In the genomic region with DNA sequence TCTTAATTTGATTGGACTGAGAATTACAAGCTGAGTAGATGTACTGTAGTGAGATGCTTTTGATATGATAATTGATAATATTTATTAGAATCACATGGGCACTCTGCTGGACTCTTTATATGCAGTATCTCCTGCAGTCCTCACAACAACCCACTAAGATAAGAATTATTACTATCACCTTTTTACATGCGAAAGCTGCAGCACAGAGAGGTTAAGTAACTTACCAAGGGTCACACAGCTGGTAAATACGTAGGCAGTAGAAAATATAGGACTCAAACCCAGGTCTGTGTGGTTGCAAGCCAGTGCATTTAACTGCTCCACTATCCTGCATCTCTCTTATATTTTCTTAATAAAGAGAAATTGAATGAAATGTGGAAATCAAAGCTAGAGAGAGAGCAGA, we compare ENCODE assay signal across 3 cellular contexts.
TF ChIP-seq lines count a peak whose summit lies in the region.

No MANE protein-coding gene starts in this region.

TF ChIP-seq in A549, 52 proteins besides CTCF, POLR2A, EP300 and RAD21:
- no peak for TF ChIP-seq RARB (CRISPR knock-in tag; IDR thresholded peaks at IDR 0.05)
- peak; percentile 43 for TF ChIP-seq ZFP36 (IDR thresholded peaks at IDR 0.05; ENCODE audit: borderline replicate concordance, partially characterized antibody)

TF ChIP-seq in HEK293, 187 proteins besides CTCF, POLR2A, EP300 and RAD21:
- TF ChIP-seq ZSCAN16 (tag by site-specific recombination; IDR thresholded peaks at IDR 0.05): no peak
- peak; percentile 75; the same call in 1 of the 2 replicates for TF ChIP-seq ZNF768 (tag by site-specific recombination; IDR thresholded peaks at IDR 0.05)

TF ChIP-seq in H1, 55 proteins besides CTCF, POLR2A, EP300 and RAD21:
- TF ChIP-seq HDAC2 (IDR thresholded peaks at IDR 0.05; ENCODE audit: borderline replicate concordance in 1 of 2, low read depth in 2 of 2, low read length in 2 of 2) (peak in 1 of 2 experiments; percentile 83; a peak in 1 of 4 replicates), CREB1 (IDR thresholded peaks at IDR 0.05) (no peak), EZH2 (IDR thresholded peaks at IDR 0.05; ENCODE audit: low read depth, low read length, severe bottlenecking) (no peak), EGR1 (IDR thresholded peaks at IDR 0.05; ENCODE audit: borderline replicate concordance, low read depth, low read length) (no peak), TAF7 (optimal IDR thresholded peaks at IDR 0.05; ENCODE audit: borderline replicate concordance, low read depth, low read length) (no peak), KDM1A (IDR thresholded peaks at IDR 0.05; ENCODE audit: borderline replicate concordance, low read length) (peak; percentile 86), SAP30 (IDR thresholded peaks at IDR 0.05; ENCODE audit: insufficient read depth, insufficient replicate concordance, low read length) (no peak), JUN (IDR thresholded peaks at IDR 0.05; ENCODE audit: low read depth, low read length) (no peak)
TF ChIP-seq in H1: peak in this region for 2.
